In the genomic region with DNA sequence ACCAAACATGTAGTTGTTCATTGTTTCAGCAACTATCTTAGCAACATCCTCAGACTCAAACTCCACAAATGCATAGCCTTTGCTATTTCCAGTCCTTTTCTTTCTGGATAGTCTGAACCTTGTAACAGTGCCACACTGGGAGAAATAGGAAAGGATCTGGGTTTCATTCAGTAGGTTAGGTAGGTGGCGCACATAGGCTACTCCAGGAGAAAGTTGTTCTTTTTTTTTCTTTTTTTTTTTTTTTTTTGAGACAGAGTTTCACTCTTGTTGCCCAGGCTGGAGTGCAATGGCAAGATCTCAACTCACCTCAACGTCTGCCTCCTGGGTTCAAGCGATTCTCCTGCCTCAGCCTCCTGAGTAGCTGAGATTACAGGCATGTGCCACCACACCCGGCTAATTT, we compare ENCODE assay signal across 12 cellular contexts. TPM values are rescaled to one million over a fixed set of nuclear protein-coding genes. Genes with fewer than 3 reads are reported as not detected.
DNase-seq lines count a peak whose midpoint lies in the region; ATAC-seq, FAIRE-seq and TF ChIP-seq lines count a peak whose summit lies in the region.
"Not testable (repeated sequence)": the region's sequence is repeated elsewhere in the genome, so short reads cannot be mapped to it uniquely, and the experiment has no call there.
"Had no signal": no experiment of that assay in that cellular context is flagged by ENCODE, and none has a peak within 500 bp of the region (broad histone marks: within the 10 kb centered on the region; RNA-seq: fewer than 3 reads in every experiment).

No MANE protein-coding gene starts in this region.

- H3K18ac ChIP-seq in H9 (ENCODE audit: insufficient read length, low read depth, low read length); IMR-90 (ENCODE audit: low read depth, low read length): not testable (repeated sequence)

- not testable (repeated sequence) for H3K4ac ChIP-seq in H9 (ENCODE audit: low read depth, low read length); IMR-90 (ENCODE audit: low read depth, low read length)

- H2AK5ac ChIP-seq in H9 (ENCODE audit: insufficient read length, low read length); IMR-90 (ENCODE audit: low read depth, low read length): not testable (repeated sequence)

- H3K4me3 Mint-ChIP-seq in H9; WTC11; osteocyte (ENCODE audit: unreplicated experiment): not testable (repeated sequence)

- not testable (repeated sequence) for H3T11ph ChIP-seq in H9 (ENCODE audit: low read length)

- not testable (repeated sequence) for H3K4me1 ChIP-seq in A549; H9 (ENCODE audit: insufficient read depth, low read length); IMR-90 (ENCODE audit: control insufficient read depth, insufficient read depth, low read length); PC-3 (ENCODE audit: insufficient read depth, low read length)

- not testable (repeated sequence) for H4K20me1 ChIP-seq in H9 (ENCODE audit: control insufficient read depth, insufficient read depth, insufficient read length); IMR-90 (ENCODE audit: insufficient read depth, low read length); PC-3 (ENCODE audit: low read length)

- peak; percentile 40; the same call in 2 of the 3 replicates for TF ChIP-seq CTCF in A549 (IDR thresholded peaks at IDR 0.05)
- TF ChIP-seq CTCF in H9 (conservative IDR thresholded peaks at IDR 0.05) = peak; percentile 33; the same call in 1 of the 3 replicates
- TF ChIP-seq CTCF in IMR-90 (conservative IDR thresholded peaks at IDR 0.05; ENCODE audit: low read depth, low read length) = 0 out of 2 replicates have a peak, but pooled peaks have one; percentile 12
- not testable (repeated sequence) for TF ChIP-seq CTCF in PC-3 (conservative IDR thresholded peaks at IDR 0.05; ENCODE audit: low read depth, low read length); WTC11 (IDR thresholded peaks at IDR 0.05); choroid plexus epithelial cell (conservative IDR thresholded peaks at IDR 0.05; ENCODE audit: low read depth, low read length); foreskin fibroblast (IDR thresholded peaks at IDR 0.05; ENCODE audit: low read depth, low read length)
- TF ChIP-seq CTCF in osteocyte (IDR thresholded peaks at IDR 0.05) = peak; percentile 9

- H3K9me3 Mint-ChIP-seq in H9; WTC11; osteocyte (ENCODE audit: unreplicated experiment): not testable (repeated sequence)

- ATAC-seq in A549 (peak; percentile 76 to 77; a peak in 5 of 6 replicates), WTC11 (peak; percentile 86)
- not testable (repeated sequence) for ATAC-seq in IMR-90 (ENCODE audit: low read depth); PC-3

- H3K23me2 ChIP-seq in H9 (ENCODE audit: insufficient read length, low read depth, low read length, poor library complexity, severe bottlenecking) = not testable (repeated sequence)

- H2BK5ac ChIP-seq in H9 (ENCODE audit: insufficient read length, low read length); IMR-90 (ENCODE audit: low read depth, low read length, poor library complexity, severe bottlenecking): not testable (repeated sequence)

- not testable (repeated sequence) for H3K36me3 Mint-ChIP-seq in H9 (ENCODE audit: insufficient read depth in 1 of 3, low read depth in 3 of 3); WTC11; osteocyte (ENCODE audit: unreplicated experiment)

- POLR2A ChIA-PET in A549 (lab: Yijun Ruan, JAX); IMR-90 (lab: Charles Lee; ENCODE audit: unreplicated experiment); PC-3 (lab: Charles Lee; ENCODE audit: unreplicated experiment); WTC11 (lab: Charles Lee): not testable (repeated sequence)

- not testable (repeated sequence) for H2BK15ac ChIP-seq in H9 (ENCODE audit: low read depth, low read length); IMR-90 (ENCODE audit: low read depth, low read length)

- not testable (repeated sequence) for H3K14ac ChIP-seq in H9 (ENCODE audit: insufficient read depth, low read length); IMR-90 (replicated peaks; ENCODE audit: low read depth, low read length)

- not testable (repeated sequence) for H4K8ac ChIP-seq in H9 (replicated peaks; ENCODE audit: insufficient read length, low read depth, low read length); IMR-90 (ENCODE audit: low read depth in 2 of 2, low read length in 2 of 2)

- BruUV-seq in IMR-90 (replicated peaks; lab: Mats Ljungman, UMichigan); PC-3 (replicated peaks; lab: Mats Ljungman, UMichigan): not testable (repeated sequence)

- dilution Hi-C loops in IMR-90 (cut with HindIII; ENCODE audit: low sequenced_read_pairs, unreplicated experiment) = not testable (repeated sequence)

- not testable (repeated sequence) for H2AK9ac ChIP-seq in IMR-90 (replicated peaks; ENCODE audit: low read depth, low read length, poor library complexity)

- not testable (repeated sequence) for H3K27me3 Mint-ChIP-seq in H9 (ENCODE audit: low read depth); WTC11 (ENCODE audit: low read depth)
- peaks cover 55% of the 10 kb centered on the region for H3K27me3 Mint-ChIP-seq in osteocyte (ENCODE audit: unreplicated experiment)

- not testable (repeated sequence) for H2AFZ ChIP-seq in H9 (ENCODE audit: low read length); IMR-90 (replicated peaks; ENCODE audit: low read length, poor library complexity); PC-3 (ENCODE audit: low read length)

- not testable (repeated sequence) for FAIRE-seq in A549 (lab: Jason Lieb, UNC)

- TF ChIP-seq RAD21 in A549 (conservative IDR thresholded peaks at IDR 0.05 in 1 of 2, IDR thresholded peaks at IDR 0.05 in 1 of 2) = peak; percentile 39 to 49; a peak in 3 of 5 replicates
- not testable (repeated sequence) for TF ChIP-seq RAD21 in IMR-90 (IDR thresholded peaks at IDR 0.05; ENCODE audit: low read length)

- H2BK12ac ChIP-seq in H9 (ENCODE audit: insufficient read length, low read depth, low read length) = not testable (repeated sequence)

- H3K56ac ChIP-seq in H9 (ENCODE audit: insufficient read length, low read depth, low read length); IMR-90 (ENCODE audit: extremely low read depth, insufficient read depth, low read length): not testable (repeated sequence)

- not testable (repeated sequence) for H3K9ac ChIP-seq in H9 (ENCODE audit: extremely low read depth, insufficient read length, low read length); IMR-90 (ENCODE audit: low read depth, low read length); PC-3 (ENCODE audit: low read length)

- not testable (repeated sequence) for H3K9me1 ChIP-seq in IMR-90 (ENCODE audit: insufficient read depth, low read length)

- not testable (repeated sequence) for H3K27me3 ChIP-seq in H9 (ENCODE audit: insufficient read depth, low read length)
- H3K27me3 ChIP-seq in IMR-90 (ENCODE audit: control insufficient read depth, insufficient read depth, low read length) = peaks cover 38% of the 10 kb centered on the region
- peaks cover 10% of the 10 kb centered on the region; the same call in 1 of the 2 replicates for H3K27me3 ChIP-seq in PC-3 (ENCODE audit: low read length)

- not testable (repeated sequence) for H2BK20ac ChIP-seq in H9 (ENCODE audit: low read depth, low read length, poor library complexity, severe bottlenecking); IMR-90 (ENCODE audit: low read depth, low read length)

- DNase-seq in A549 (ENCODE audit: low read depth in 1 of 2, low spot score in 1 of 2); H9; IMR-90; WTC11 (ENCODE audit: low spot score); osteocyte (ENCODE audit: extremely low spot score, unreplicated experiment): not testable (repeated sequence)
- DNase-seq in PC-3 (peak; percentile 4), choroid plexus epithelial cell (ENCODE audit: low read depth) (peak; percentile 30), foreskin fibroblast (peak; percentile 6 to 23)

- H3K4me1 Mint-ChIP-seq in H9 (peaks cover 16 to 30% of the 10 kb centered on the region in 2 experiments), WTC11 (peaks cover 63% of the 10 kb centered on the region)
- not testable (repeated sequence) for H3K4me1 Mint-ChIP-seq in osteocyte (ENCODE audit: unreplicated experiment)

- not testable (repeated sequence) for H3K4me2 ChIP-seq in A549; H9 (ENCODE audit: insufficient read depth, insufficient read length, low read length); IMR-90 (ENCODE audit: low read depth, low read length); PC-3 (ENCODE audit: low read length)

- 47% methylated on average over 4 of the region's 4 CpGs for WGBS in A549 (ENCODE audit: missing lambda C conversion rate)
- WGBS in H9 (ENCODE audit: extremely low coverage, insufficient read length, low lambda C conversion rate) = no CpG with 5 or more reads among the region's 4 CpGs
- WGBS in IMR-90 (ENCODE audit: extremely low coverage in 2 of 2, insufficient read length in 1 of 2), 2 experiments = no CpG with 5 or more reads among the region's 4 CpGs

- not testable (repeated sequence) for H3K36me3 ChIP-seq in IMR-90 (ENCODE audit: control insufficient read depth, insufficient read depth, low read length); PC-3 (ENCODE audit: low read depth, low read length)

- not testable (repeated sequence) for H3K27ac ChIP-seq in A549; H9 (ENCODE audit: insufficient read length, low read depth, low read length); IMR-90 (ENCODE audit: insufficient read depth, low read length); PC-3 (ENCODE audit: low read length)

- not testable (repeated sequence) for TF ChIP-seq POLR2A in A549 (IDR thresholded peaks at IDR 0.05; ENCODE audit: low read length); IMR-90 (IDR thresholded peaks at IDR 0.05; ENCODE audit: low read depth, low read length)

- not testable (repeated sequence) for H3K79me1 ChIP-seq in H9 (ENCODE audit: insufficient read depth, low read depth, low read length, poor library complexity, severe bottlenecking); IMR-90 (ENCODE audit: low read depth in 1 of 2, low read length in 2 of 2)

- H3K9me3 ChIP-seq in A549; H9 (ENCODE audit: control insufficient read depth, low read depth, low read length); IMR-90 (ENCODE audit: control insufficient read depth, insufficient read depth, low read length); PC-3 (ENCODE audit: low read length): not testable (repeated sequence)

- H3K79me2 ChIP-seq in H9 (ENCODE audit: insufficient read depth, low read length); PC-3 (ENCODE audit: low read length): not testable (repeated sequence)

- H3K27ac Mint-ChIP-seq in H9; osteocyte (ENCODE audit: unreplicated experiment): not testable (repeated sequence)
- H3K27ac Mint-ChIP-seq in WTC11 = peak overlapping the region; percentile 32

- H3K9me2 ChIP-seq in PC-3 (replicated peaks; ENCODE audit: low read length) = not testable (repeated sequence)

- in situ Hi-C loops in IMR-90 (cut with MboI; ENCODE audit: low sequenced_read_pairs) = not testable (repeated sequence)

- H4K91ac ChIP-seq in H9 (ENCODE audit: insufficient read length, low read depth, low read length); IMR-90 (ENCODE audit: insufficient read depth, low read depth, low read length): not testable (repeated sequence)

- not testable (repeated sequence) for H3F3A ChIP-seq in PC-3 (ENCODE audit: low read length, unreplicated experiment)

- TF ChIP-seq EP300 in A549 (IDR thresholded peaks at IDR 0.05) = not testable (repeated sequence)

- not testable (repeated sequence) for H2BK120ac ChIP-seq in H9 (ENCODE audit: low read depth, low read length, poor library complexity, severe bottlenecking); IMR-90 (ENCODE audit: low read depth, low read length)

- not testable (repeated sequence) for H4K5ac ChIP-seq in H9 (ENCODE audit: insufficient read length, low read depth, low read length); IMR-90 (ENCODE audit: low read depth, low read length)

- CTCF ChIA-PET in A549 (lab: Yijun Ruan, JAX) (interaction anchor here (0.7 to 1.6 kb wide), 9 partner anchors 18 to 69 kb away, joined by 3 to 13 read pairs (median 4); no protein-coding TSS in a partner anchor), WTC11 (lab: Charles Lee) (interaction anchor here (0.7 kb wide), 1 partner anchor 223 kb away, joined by 3 read pairs; no protein-coding TSS in a partner anchor)
- CTCF ChIA-PET in IMR-90 (lab: Yijun Ruan, JAX); PC-3 (lab: Charles Lee): not testable (repeated sequence)

- H3K23ac ChIP-seq in H9 (ENCODE audit: insufficient read length, low read depth, low read length); IMR-90 (ENCODE audit: low read depth, low read length): not testable (repeated sequence)

- intact Hi-C loops in IMR-90 (cut with micrococcal nuclease); PC-3 (cut with micrococcal nuclease): not testable (repeated sequence)

- H3K4me3 ChIP-seq in A549; IMR-90 (ENCODE audit: insufficient read depth, low read depth, low read length); PC-3 (ENCODE audit: low read length); choroid plexus epithelial cell (ENCODE audit: low read depth, low read length); foreskin fibroblast (ENCODE audit: low read depth in 1 of 2, low read length in 2 of 2): not testable (repeated sequence)

RNA-seq across cellular contexts. Expression of a gene that starts 5.8 kb away (rescaled TPM):
- polyA plus RNA-seq in A549 (2011; rRNA removed) (not detected in 2 replicates), A549 (2017; fragmentation: RNase III; extraction: RNeasy Plus Mini Kit Qiagen cat#74134 plus additional on column Dnase treatment) (not detected in 3 replicates), IMR-90 (2012; rRNA removed) (not detected in 2 replicates)
- not detected in 2 replicates for polyA plus RNA-seq in A549 (2012; cell fraction: cytosol; rRNA removed)
- polyA plus RNA-seq in A549 (2012; cell fraction: nucleus; rRNA removed) = not detected in 2 replicates
- polyA minus RNA-seq in A549 (2011; rRNA and poly(A)+ RNA removed) = not detected in 2 replicates
- total RNA-seq in H9 (2021) (not detected in 2 replicates), IMR-90 (2012; rRNA removed) (not detected in 2 replicates), PC-3 (2014; rRNA removed) (not detected in 2 replicates), WTC11 (2021) (0.52 to 0.60 TPM (median 0.55 TPM) in 3 replicates), osteocyte (not detected in 2 replicates)
- polyA plus RNA-seq in IMR-90 (2012; cell fraction: cytosol; rRNA removed) = not detected in 2 replicates
- not detected in 2 replicates for polyA plus RNA-seq in IMR-90 (2012; cell fraction: nucleus; rRNA removed; ENCODE audit: low replicate concordance)
- total RNA-seq: CD4-positive, CD25-positive, alpha-beta regulatory T cell; G401; LHCN-M2 had no signal
- polyA plus RNA-seq: CD4-positive, CD25-positive, alpha-beta regulatory T cell; SK-N-SH had no signal

RNA-seq across cellular contexts. Expression of a gene that starts 30.4 kb away (rescaled TPM):
- polyA plus RNA-seq in A549 (2011; rRNA removed) (0.03 and 0.07 TPM in 2 replicates), A549 (2017; fragmentation: RNase III; extraction: RNeasy Plus Mini Kit Qiagen cat#74134 plus additional on column Dnase treatment) (0.04 to 0.05 TPM in 2 of 3 replicates, not detected in the other), IMR-90 (2012; rRNA removed) (not detected in 2 replicates)
- not detected in 2 replicates for polyA plus RNA-seq in A549 (2012; cell fraction: cytosol; rRNA removed)
- polyA plus RNA-seq in A549 (2012; cell fraction: nucleus; rRNA removed) = not detected in 2 replicates
- not detected in 2 replicates for polyA minus RNA-seq in A549 (2011; rRNA and poly(A)+ RNA removed)
- total RNA-seq in H9 (2021) (0.35 and 0.37 TPM in 2 replicates), IMR-90 (2012; rRNA removed) (not detected in 2 replicates), PC-3 (2014; rRNA removed) (not detected in 2 replicates), WTC11 (2021) (2.1 to 2.6 TPM (median 2.6 TPM) in 3 replicates), osteocyte (not detected in 2 replicates)
- not detected in 2 replicates for polyA plus RNA-seq in IMR-90 (2012; cell fraction: cytosol; rRNA removed)
- not detected in 2 replicates for polyA plus RNA-seq in IMR-90 (2012; cell fraction: nucleus; rRNA removed; ENCODE audit: low replicate concordance)
- total RNA-seq: CD4-positive, CD25-positive, alpha-beta regulatory T cell; G401; LHCN-M2 had no signal
- polyA plus RNA-seq: CD4-positive, CD25-positive, alpha-beta regulatory T cell had no signal

RNA-seq across cellular contexts. Expression of a gene that starts 50.6 kb away (rescaled TPM):
- polyA plus RNA-seq in A549 (2011; rRNA removed) (5.7 and 8.8 TPM in 2 replicates), A549 (2017; fragmentation: RNase III; extraction: RNeasy Plus Mini Kit Qiagen cat#74134 plus additional on column Dnase treatment) (14.7 to 16.7 TPM (median 15.1 TPM) in 3 replicates), IMR-90 (2012; rRNA removed) (5.7 and 7.0 TPM in 2 replicates)
- polyA plus RNA-seq in A549 (2012; cell fraction: cytosol; rRNA removed) = 9.8 and 14.9 TPM in 2 replicates
- 23.5 and 28.0 TPM in 2 replicates for polyA plus RNA-seq in A549 (2012; cell fraction: nucleus; rRNA removed)
- 17.5 and 20.4 TPM in 2 replicates for polyA minus RNA-seq in A549 (2011; rRNA and poly(A)+ RNA removed)
- total RNA-seq in H9 (2021) (45.6 and 48.7 TPM in 2 replicates), IMR-90 (2012; rRNA removed) (1.3 and 1.9 TPM in 2 replicates), PC-3 (2014; rRNA removed) (23.8 and 31.0 TPM in 2 replicates), WTC11 (2021) (39.9 to 52.8 TPM (median 41.6 TPM) in 3 replicates), osteocyte (19.4 and 20.1 TPM in 2 replicates)
- 3.1 and 5.9 TPM in 2 replicates for polyA plus RNA-seq in IMR-90 (2012; cell fraction: cytosol; rRNA removed)
- polyA plus RNA-seq in IMR-90 (2012; cell fraction: nucleus; rRNA removed; ENCODE audit: low replicate concordance) = 6.0 and 10.0 TPM in 2 replicates
